1 cellular context compared by ENCODE assay signal in genomic region chr7:2128601-2129375, GRCh38.
TF ChIP-seq lines count a peak whose summit lies in the region.

No MANE protein-coding gene starts in this region.

TF ChIP-seq in GM23338, 12 proteins besides CTCF, POLR2A, EP300 and RAD21 (continued from another document):
- TF ChIP-seq EZH2 (IDR thresholded peaks at IDR 0.05; ENCODE audit: low read depth, unreplicated experiment), result no peak
- no peak for TF ChIP-seq STAT1 (IDR thresholded peaks at IDR 0.05; ENCODE audit: unreplicated experiment)
- TF ChIP-seq JUNB (IDR thresholded peaks at IDR 0.05; ENCODE audit: unreplicated experiment), result no peak
- TF ChIP-seq, protein P1, sequence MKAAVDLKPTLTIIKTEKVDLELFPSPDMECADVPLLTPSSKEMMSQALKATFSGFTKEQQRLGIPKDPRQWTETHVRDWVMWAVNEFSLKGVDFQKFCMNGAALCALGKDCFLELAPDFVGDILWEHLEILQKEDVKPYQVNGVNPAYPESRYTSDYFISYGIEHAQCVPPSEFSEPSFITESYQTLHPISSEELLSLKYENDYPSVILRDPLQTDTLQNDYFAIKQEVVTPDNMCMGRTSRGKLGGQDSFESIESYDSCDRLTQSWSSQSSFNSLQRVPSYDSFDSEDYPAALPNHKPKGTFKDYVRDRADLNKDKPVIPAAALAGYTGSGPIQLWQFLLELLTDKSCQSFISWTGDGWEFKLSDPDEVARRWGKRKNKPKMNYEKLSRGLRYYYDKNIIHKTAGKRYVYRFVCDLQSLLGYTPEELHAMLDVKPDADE (IDR thresholded peaks at IDR 0.05), result no peak
- TF ChIP-seq, protein P2, sequence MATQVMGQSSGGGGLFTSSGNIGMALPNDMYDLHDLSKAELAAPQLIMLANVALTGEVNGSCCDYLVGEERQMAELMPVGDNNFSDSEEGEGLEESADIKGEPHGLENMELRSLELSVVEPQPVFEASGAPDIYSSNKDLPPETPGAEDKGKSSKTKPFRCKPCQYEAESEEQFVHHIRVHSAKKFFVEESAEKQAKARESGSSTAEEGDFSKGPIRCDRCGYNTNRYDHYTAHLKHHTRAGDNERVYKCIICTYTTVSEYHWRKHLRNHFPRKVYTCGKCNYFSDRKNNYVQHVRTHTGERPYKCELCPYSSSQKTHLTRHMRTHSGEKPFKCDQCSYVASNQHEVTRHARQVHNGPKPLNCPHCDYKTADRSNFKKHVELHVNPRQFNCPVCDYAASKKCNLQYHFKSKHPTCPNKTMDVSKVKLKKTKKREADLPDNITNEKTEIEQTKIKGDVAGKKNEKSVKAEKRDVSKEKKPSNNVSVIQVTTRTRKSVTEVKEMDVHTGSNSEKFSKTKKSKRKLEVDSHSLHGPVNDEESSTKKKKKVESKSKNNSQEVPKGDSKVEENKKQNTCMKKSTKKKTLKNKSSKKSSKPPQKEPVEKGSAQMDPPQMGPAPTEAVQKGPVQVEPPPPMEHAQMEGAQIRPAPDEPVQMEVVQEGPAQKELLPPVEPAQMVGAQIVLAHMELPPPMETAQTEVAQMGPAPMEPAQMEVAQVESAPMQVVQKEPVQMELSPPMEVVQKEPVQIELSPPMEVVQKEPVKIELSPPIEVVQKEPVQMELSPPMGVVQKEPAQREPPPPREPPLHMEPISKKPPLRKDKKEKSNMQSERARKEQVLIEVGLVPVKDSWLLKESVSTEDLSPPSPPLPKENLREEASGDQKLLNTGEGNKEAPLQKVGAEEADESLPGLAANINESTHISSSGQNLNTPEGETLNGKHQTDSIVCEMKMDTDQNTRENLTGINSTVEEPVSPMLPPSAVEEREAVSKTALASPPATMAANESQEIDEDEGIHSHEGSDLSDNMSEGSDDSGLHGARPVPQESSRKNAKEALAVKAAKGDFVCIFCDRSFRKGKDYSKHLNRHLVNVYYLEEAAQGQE (IDR thresholded peaks at IDR 0.05; ENCODE audit: unreplicated experiment), result no peak
